ENCODE assay signal across 5 cellular contexts in the genomic region with DNA sequence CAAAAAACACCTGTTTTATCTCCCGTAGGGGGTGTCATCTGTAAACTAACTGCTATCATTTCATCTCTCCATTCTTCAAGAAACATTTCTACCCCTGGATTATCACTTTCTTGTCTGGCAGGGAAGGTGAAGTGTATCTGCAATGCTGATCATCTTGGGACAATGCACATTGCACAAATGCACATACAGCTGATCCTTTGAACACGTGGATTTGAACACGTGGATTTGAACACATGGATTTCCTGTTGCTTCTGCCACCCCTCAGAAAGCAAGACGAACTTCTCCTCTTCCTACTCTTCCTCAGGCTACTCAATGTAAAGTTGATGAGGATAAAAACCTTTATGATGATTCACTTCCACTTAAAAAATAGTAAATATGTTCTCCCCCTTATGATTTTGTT.
"Had no signal": no experiment of that assay in that cellular context is flagged by ENCODE, and none has a peak within 500 bp of the region (broad histone marks: within the 10 kb centered on the region; RNA-seq: fewer than 3 reads in every experiment).

No MANE protein-coding gene starts in this region.

- ATAC-seq: K562 had no signal

- DNase-seq: IMR-90, KBM-7, KG1 had no signal

- FAIRE-seq: K562 had no signal

- H3K27ac ChIP-seq: HL-60 had no signal

- H3K4me3 ChIP-seq: K562 had no signal
